In the genomic region with DNA sequence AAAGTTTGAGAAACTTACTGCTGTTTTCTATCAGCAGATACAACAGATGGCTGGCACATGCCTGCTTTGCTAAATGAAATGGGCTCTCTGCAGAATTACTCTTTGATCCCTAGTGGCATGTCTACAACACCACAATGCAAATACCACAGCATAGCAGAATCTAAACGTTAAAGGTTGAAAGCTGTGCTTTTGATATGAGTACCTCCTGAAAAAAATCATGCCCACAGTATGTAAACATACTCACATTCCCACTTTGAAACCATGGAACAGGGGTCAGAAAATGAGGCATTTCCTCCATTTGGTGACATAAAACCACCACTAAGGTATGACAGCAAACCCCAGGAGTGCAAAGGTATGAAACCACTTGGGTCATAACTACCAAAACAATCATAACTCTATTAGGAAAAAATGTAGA, we compare ENCODE assay signal across 1 cellular context.
TF ChIP-seq lines count a peak whose summit lies in the region.

No MANE protein-coding gene starts in this region.

TF ChIP-seq in HepG2, 621 proteins besides CTCF, POLR2A, EP300 and RAD21 (continues in another document):
- TF ChIP-seq TCF7L2 (IDR thresholded peaks at IDR 0.05; ENCODE audit: low read depth, low read length) (no peak), EHMT2 (IDR thresholded peaks at IDR 0.05; ENCODE audit: borderline replicate concordance, low read depth, low read length) (peak; percentile 30; the same call in 1 of the 2 replicates), SAP130 (CRISPR knock-in tag; IDR thresholded peaks at IDR 0.05; ENCODE audit: low read depth) (peak; percentile 38; the same call in 1 of the 2 replicates), ATM (IDR thresholded peaks at IDR 0.05; ENCODE audit: borderline replicate concordance) (no peak), SOX6 (IDR thresholded peaks at IDR 0.05) (no peak), SOX6 (CRISPR knock-in tag; IDR thresholded peaks at IDR 0.05) (peak; percentile 26; the same call in 1 of the 2 replicates), CREM (IDR thresholded peaks at IDR 0.05) (peak; percentile 56), CREM (CRISPR knock-in tag; IDR thresholded peaks at IDR 0.05) (no peak), SAFB2 (CRISPR knock-in tag; IDR thresholded peaks at IDR 0.05; ENCODE audit: borderline replicate concordance, low read depth) (no peak), MBD4 (IDR thresholded peaks at IDR 0.05; ENCODE audit: borderline replicate concordance, low read length) (no peak), ERF (CRISPR knock-in tag; IDR thresholded peaks at IDR 0.05) (no peak), NR2F6 (IDR thresholded peaks at IDR 0.05) (peak; percentile 31; the same call in 1 of the 2 replicates), NR2F6 (CRISPR knock-in tag; IDR thresholded peaks at IDR 0.05) (peak; percentile 62; the same call in 1 of the 2 replicates), RORA (CRISPR knock-in tag; IDR thresholded peaks at IDR 0.05) (no peak), TCF7 (IDR thresholded peaks at IDR 0.05; ENCODE audit: low read depth) (peak; percentile 81), ZNF383 (CRISPR knock-in tag; IDR thresholded peaks at IDR 0.05; ENCODE audit: borderline replicate concordance) (no peak), HDAC6 (IDR thresholded peaks at IDR 0.05; ENCODE audit: low read depth, low read length) (no peak), GZF1 (CRISPR knock-in tag; IDR thresholded peaks at IDR 0.05) (no peak), PRMT3 (CRISPR knock-in tag; IDR thresholded peaks at IDR 0.05; ENCODE audit: borderline replicate concordance, low read depth) (no peak), ZNF749 (CRISPR knock-in tag; IDR thresholded peaks at IDR 0.05; ENCODE audit: borderline replicate concordance) (no peak), BHLHE40 (IDR thresholded peaks at IDR 0.05; ENCODE audit: low read length) (peak; percentile 45; the same call in 1 of the 2 replicates), GABPA (IDR thresholded peaks at IDR 0.05; ENCODE audit: low read depth, low read length) (no peak), GABPA (CRISPR knock-in tag; IDR thresholded peaks at IDR 0.05; ENCODE audit: low read depth) (peak; percentile 34; the same call in 1 of the 2 replicates), MTF2 (CRISPR knock-in tag; IDR thresholded peaks at IDR 0.05; ENCODE audit: borderline replicate concordance) (no peak), ZBTB2 (CRISPR knock-in tag; IDR thresholded peaks at IDR 0.05; ENCODE audit: low read depth) (no peak), ZBTB21 (CRISPR knock-in tag; IDR thresholded peaks at IDR 0.05) (peak; percentile 93), KAT8 (CRISPR knock-in tag; IDR thresholded peaks at IDR 0.05) (0 out of 2 replicates have a peak, but pooled peaks have one; percentile 28), ZNF792 (CRISPR knock-in tag; IDR thresholded peaks at IDR 0.05) (no peak), TEAD3 (CRISPR knock-in tag; optimal IDR thresholded peaks at IDR 0.05; ENCODE audit: borderline replicate concordance) (peak; percentile 84), FOXA3 (CRISPR knock-in tag; IDR thresholded peaks at IDR 0.05) (peak; percentile 62), ZNF331 (CRISPR knock-in tag; IDR thresholded peaks at IDR 0.05) (0 out of 2 replicates have a peak, but pooled peaks have one; percentile 20), ARID3A (IDR thresholded peaks at IDR 0.05; ENCODE audit: low read depth, low read length) (peak; percentile 89), PBX3 (CRISPR knock-in tag; IDR thresholded peaks at IDR 0.05; ENCODE audit: borderline replicate concordance) (no peak), SOX13 (IDR thresholded peaks at IDR 0.05) (no peak), SOX13 (CRISPR knock-in tag; conservative IDR thresholded peaks at IDR 0.05 in 1 of 2, IDR thresholded peaks at IDR 0.05 in 1 of 2) (peak in 1 of 2 experiments; percentile 53; a peak in 1 of 4 replicates), HIC2 (CRISPR knock-in tag; IDR thresholded peaks at IDR 0.05; ENCODE audit: low read depth) (peak; percentile 81; the same call in 1 of the 2 replicates), HMG20A (CRISPR knock-in tag; IDR thresholded peaks at IDR 0.05; ENCODE audit: borderline replicate concordance) (peak; percentile 66; the same call in 1 of the 2 replicates), RARA (CRISPR knock-in tag; IDR thresholded peaks at IDR 0.05) (peak; percentile 32; the same call in 1 of the 2 replicates), ZNF709 (CRISPR knock-in tag; IDR thresholded peaks at IDR 0.05) (no peak), NR2F1 (CRISPR knock-in tag; IDR thresholded peaks at IDR 0.05) (peak in 1 of 2 experiments; percentile 56; a peak in 1 of 4 replicates), ZMAT5 (CRISPR knock-in tag; IDR thresholded peaks at IDR 0.05; ENCODE audit: borderline replicate concordance, low read depth) (no peak), NFE2L2 (IDR thresholded peaks at IDR 0.05; ENCODE audit: low read length) (no peak), FOXA1 (IDR thresholded peaks at IDR 0.05) (peak; percentile 57; the same call in 1 of the 2 replicates), FOXA1 (CRISPR knock-in tag; IDR thresholded peaks at IDR 0.05) (peak; percentile 53; the same call in 1 of the 2 replicates), ZNF780A (CRISPR knock-in tag; IDR thresholded peaks at IDR 0.05) (no peak), TMF1 (CRISPR knock-in tag; IDR thresholded peaks at IDR 0.05; ENCODE audit: low read depth) (no peak)
- TF ChIP-seq, protein P1, sequence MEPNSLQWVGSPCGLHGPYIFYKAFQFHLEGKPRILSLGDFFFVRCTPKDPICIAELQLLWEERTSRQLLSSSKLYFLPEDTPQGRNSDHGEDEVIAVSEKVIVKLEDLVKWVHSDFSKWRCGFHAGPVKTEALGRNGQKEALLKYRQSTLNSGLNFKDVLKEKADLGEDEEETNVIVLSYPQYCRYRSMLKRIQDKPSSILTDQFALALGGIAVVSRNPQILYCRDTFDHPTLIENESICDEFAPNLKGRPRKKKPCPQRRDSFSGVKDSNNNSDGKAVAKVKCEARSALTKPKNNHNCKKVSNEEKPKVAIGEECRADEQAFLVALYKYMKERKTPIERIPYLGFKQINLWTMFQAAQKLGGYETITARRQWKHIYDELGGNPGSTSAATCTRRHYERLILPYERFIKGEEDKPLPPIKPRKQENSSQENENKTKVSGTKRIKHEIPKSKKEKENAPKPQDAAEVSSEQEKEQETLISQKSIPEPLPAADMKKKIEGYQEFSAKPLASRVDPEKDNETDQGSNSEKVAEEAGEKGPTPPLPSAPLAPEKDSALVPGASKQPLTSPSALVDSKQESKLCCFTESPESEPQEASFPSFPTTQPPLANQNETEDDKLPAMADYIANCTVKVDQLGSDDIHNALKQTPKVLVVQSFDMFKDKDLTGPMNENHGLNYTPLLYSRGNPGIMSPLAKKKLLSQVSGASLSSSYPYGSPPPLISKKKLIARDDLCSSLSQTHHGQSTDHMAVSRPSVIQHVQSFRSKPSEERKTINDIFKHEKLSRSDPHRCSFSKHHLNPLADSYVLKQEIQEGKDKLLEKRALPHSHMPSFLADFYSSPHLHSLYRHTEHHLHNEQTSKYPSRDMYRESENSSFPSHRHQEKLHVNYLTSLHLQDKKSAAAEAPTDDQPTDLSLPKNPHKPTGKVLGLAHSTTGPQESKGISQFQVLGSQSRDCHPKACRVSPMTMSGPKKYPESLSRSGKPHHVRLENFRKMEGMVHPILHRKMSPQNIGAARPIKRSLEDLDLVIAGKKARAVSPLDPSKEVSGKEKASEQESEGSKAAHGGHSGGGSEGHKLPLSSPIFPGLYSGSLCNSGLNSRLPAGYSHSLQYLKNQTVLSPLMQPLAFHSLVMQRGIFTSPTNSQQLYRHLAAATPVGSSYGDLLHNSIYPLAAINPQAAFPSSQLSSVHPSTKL (CRISPR knock-in tag; IDR thresholded peaks at IDR 0.05) = 0 out of 2 replicates have a peak, but pooled peaks have one; percentile 43
- TF ChIP-seq, protein P2, sequence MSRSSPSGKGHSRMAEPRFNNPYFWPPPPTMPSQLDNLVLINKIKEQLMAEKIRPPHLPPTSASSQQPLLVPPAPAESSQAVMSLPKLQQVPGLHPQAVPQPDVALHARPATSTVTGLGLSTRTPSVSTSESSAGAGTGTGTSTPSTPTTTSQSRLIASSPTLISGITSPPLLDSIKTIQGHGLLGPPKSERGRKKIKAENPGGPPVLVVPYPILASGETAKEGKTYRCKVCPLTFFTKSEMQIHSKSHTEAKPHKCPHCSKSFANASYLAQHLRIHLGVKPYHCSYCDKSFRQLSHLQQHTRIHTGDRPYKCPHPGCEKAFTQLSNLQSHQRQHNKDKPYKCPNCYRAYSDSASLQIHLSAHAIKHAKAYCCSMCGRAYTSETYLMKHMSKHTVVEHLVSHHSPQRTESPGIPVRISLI (CRISPR knock-in tag; IDR thresholded peaks at IDR 0.05; ENCODE audit: borderline replicate concordance) = peak; percentile 62; the same call in 1 of the 2 replicates
- TF ChIP-seq, protein P3, sequence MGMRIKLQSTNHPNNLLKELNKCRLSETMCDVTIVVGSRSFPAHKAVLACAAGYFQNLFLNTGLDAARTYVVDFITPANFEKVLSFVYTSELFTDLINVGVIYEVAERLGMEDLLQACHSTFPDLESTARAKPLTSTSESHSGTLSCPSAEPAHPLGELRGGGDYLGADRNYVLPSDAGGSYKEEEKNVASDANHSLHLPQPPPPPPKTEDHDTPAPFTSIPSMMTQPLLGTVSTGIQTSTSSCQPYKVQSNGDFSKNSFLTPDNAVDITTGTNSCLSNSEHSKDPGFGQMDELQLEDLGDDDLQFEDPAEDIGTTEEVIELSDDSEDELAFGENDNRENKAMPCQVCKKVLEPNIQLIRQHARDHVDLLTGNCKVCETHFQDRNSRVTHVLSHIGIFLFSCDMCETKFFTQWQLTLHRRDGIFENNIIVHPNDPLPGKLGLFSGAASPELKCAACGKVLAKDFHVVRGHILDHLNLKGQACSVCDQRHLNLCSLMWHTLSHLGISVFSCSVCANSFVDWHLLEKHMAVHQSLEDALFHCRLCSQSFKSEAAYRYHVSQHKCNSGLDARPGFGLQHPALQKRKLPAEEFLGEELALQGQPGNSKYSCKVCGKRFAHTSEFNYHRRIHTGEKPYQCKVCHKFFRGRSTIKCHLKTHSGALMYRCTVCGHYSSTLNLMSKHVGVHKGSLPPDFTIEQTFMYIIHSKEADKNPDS (CRISPR knock-in tag; IDR thresholded peaks at IDR 0.05) = peak; percentile 30; the same call in 1 of the 2 replicates
- TF ChIP-seq, protein P4, sequence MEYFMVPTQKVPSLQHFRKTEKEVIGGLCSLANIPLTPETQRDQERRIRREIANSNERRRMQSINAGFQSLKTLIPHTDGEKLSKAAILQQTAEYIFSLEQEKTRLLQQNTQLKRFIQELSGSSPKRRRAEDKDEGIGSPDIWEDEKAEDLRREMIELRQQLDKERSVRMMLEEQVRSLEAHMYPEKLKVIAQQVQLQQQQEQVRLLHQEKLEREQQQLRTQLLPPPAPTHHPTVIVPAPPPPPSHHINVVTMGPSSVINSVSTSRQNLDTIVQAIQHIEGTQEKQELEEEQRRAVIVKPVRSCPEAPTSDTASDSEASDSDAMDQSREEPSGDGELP (IDR thresholded peaks at IDR 0.05; ENCODE audit: borderline replicate concordance, low read depth) = 0 out of 2 replicates have a peak, but pooled peaks have one; percentile 9
- TF ChIP-seq, protein P5, sequence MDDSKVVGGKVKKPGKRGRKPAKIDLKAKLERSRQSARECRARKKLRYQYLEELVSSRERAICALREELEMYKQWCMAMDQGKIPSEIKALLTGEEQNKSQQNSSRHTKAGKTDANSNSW (CRISPR knock-in tag; IDR thresholded peaks at IDR 0.05; ENCODE audit: borderline replicate concordance) = no peak
